22 cellular contexts compared by ENCODE assay signal in the genomic region with DNA sequence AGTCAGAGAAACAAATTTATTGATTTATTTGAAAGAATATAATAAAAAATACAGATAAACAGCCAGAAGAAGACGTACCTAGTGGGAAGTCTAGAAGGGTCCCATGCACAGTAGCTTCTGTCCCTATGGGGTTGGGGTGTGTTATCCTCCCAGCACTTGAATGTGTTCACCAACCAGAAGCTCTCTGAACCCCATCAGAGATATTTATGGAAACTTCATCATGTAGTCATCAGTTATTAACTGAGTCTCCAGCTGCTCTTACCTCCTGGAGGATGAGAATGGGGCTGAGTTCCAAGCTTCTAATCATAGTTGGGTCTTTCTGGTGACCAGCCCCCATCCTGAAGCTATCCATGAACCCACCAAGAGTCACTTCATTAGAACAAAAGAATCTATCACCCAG.
"Had no signal": no experiment of that assay in that cellular context is flagged by ENCODE, and none has a peak within 500 bp of the region (broad histone marks: within the 10 kb centered on the region; RNA-seq: fewer than 3 reads in every experiment).

No MANE protein-coding gene starts in this region.

- H3K4me2 ChIP-seq: SK-N-SH had no signal

- H3K9ac ChIP-seq: SK-N-SH had no signal

- DNase-seq: KBM-7, MV-4-11, NCI-H1048, NCI-H1105, NCI-H1417, NCI-H1436 treated with DMSO at 0.1 percent for 48 hours, NCI-H1694, NCI-H187 treated with DMSO at 0.1 percent for 48 hours, NCI-H2029 treated with DMSO at 0.1 percent for 48 hours, NCI-H2107, NCI-H2227 treated with DMSO at 0.1 percent for 48 hours, NCI-H446, NCI-H510A, NCI-H524 treated with DMSO at 0.1 percent for 48 hours, NCI-H69, NCI-H774, Right ventricle myocardium superior, RPMI8226, SIG-M5, SK-N-SH, SW 1271 had no signal

- H3K27me3 ChIP-seq: SJSA1 had no signal

- H3K27ac ChIP-seq: SJSA1 had no signal

- H3K4me3 ChIP-seq: SJSA1 had no signal

- H3K9me3 ChIP-seq: SJSA1, SK-N-SH had no signal
